Comparison of ENCODE assay signal across 34 cellular contexts in genomic region chr18:55967019-55967418, GRCh38.
"Had no signal": no experiment of that assay in that cellular context is flagged by ENCODE, and none has a peak within 500 bp of the region (broad histone marks: within the 10 kb centered on the region; RNA-seq: fewer than 3 reads in every experiment).

No MANE protein-coding gene starts in this region.

- H3K36me3 ChIP-seq: MG63 had no signal

- DNase-seq: Karpas-422, Kasumi-1, MG63, MM.1S, MV-4-11, NCI-H1048, NCI-H1092, NCI-H1092 treated with DMSO at 0.1 percent for 48 hours, NCI-H1105, NCI-H1417, NCI-H1417 treated with DMSO at 0.1 percent for 48 hours, NCI-H1436, NCI-H1436 treated with DMSO at 0.1 percent for 48 hours, NCI-H146, NCI-H1694, NCI-H1694 treated with DMSO at 0.1 percent for 48 hours, NCI-H187, NCI-H187 treated with DMSO at 0.1 percent for 48 hours, NCI-H1930, NCI-H2029, NCI-H2029 treated with DMSO at 0.1 percent for 48 hours, NCI-H2081, NCI-H2081 treated with DMSO at 0.1 percent for 48 hours, NCI-H2107, NCI-H2171, NCI-H2171 treated with DMSO at 0.1 percent for 48 hours, NCI-H2227 treated with DMSO at 0.1 percent for 48 hours, NCI-H226, NCI-H345, NCI-H446, NCI-H446 treated with DMSO at 0.1 percent for 48 hours, NCI-H510A, NCI-H510A treated with DMSO at 0.1 percent for 48 hours had no signal

- H3K27ac ChIP-seq: KMS-11 had no signal

- H3K4me2 ChIP-seq: KMS-11 had no signal

- H3K27me3 ChIP-seq: MG63 had no signal

- H3K9me3 ChIP-seq: MG63 had no signal

- H3K4me3 ChIP-seq: MG63 had no signal

- H3K9ac ChIP-seq: KMS-11 had no signal
